1 cellular context compared by ENCODE assay signal in the genomic region with DNA sequence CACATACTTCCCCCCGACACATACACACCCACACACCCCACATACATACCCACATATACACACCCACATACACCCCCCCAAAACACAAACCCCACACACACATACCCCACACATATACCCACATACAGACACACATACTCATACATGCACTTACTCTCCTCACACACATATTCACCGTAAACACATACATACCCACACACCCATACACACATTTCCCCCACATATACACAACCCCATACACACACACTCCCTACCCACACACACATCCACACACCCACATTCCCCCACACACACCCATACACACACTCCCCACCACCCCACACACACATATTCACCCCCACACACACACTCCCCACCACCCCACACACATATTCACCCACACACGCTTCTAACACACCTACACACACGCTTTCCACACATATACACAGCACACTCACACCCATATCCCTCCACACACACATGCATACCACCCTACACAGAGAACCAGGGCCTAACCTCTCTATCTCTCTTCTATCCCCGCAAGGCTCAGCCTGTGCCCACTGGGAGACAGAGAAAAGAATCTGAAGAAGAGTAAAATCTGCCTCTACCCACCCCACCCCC.
TF ChIP-seq lines count a peak whose summit lies in the region.

No MANE protein-coding gene starts in this region.

TF ChIP-seq in SK-N-SH, 30 proteins besides CTCF, POLR2A, EP300 and RAD21 (continued from another document):
- no peak for TF ChIP-seq GABPA (IDR thresholded peaks at IDR 0.05; ENCODE audit: low read depth)
- TF ChIP-seq RXRA (IDR thresholded peaks at IDR 0.05; ENCODE audit: borderline replicate concordance, low read depth): no peak
- TF ChIP-seq, protein P1, sequence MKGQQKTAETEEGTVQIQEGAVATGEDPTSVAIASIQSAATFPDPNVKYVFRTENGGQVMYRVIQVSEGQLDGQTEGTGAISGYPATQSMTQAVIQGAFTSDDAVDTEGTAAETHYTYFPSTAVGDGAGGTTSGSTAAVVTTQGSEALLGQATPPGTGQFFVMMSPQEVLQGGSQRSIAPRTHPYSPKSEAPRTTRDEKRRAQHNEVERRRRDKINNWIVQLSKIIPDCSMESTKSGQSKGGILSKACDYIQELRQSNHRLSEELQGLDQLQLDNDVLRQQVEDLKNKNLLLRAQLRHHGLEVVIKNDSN (IDR thresholded peaks at IDR 0.05; ENCODE audit: borderline replicate concordance, low read depth): no peak
- no peak for TF ChIP-seq TAF1 (IDR thresholded peaks at IDR 0.05; ENCODE audit: borderline replicate concordance, low read depth, low read length)
- TF ChIP-seq CHD2 (IDR thresholded peaks at IDR 0.05; ENCODE audit: low read length, partially characterized antibody): no peak
- no peak for TF ChIP-seq ELF1 (IDR thresholded peaks at IDR 0.05)
